Comparison of ENCODE assay signal across 32 cellular contexts in the genomic region with DNA sequence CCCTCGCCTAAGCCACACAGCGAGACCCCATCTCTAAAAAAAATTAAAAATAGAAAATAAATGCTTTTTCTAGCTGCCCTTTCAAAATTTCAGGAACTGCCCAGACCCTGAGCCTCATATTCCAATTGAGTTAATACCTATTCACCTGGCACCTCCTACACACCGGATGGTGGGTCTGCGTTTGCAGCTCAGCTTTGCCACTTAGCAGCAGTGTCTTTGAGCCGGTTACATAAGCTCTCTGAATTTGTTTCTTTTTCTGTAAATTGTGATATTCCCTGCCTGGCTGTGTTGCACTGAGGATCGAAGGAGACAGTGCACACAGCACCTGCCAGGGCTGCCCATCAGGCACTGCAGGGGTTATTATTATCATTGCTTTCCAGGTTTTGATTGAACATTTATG.
"Had no signal": no experiment of that assay in that cellular context is flagged by ENCODE, and none has a peak within 500 bp of the region (broad histone marks: within the 10 kb centered on the region; RNA-seq: fewer than 3 reads in every experiment).

No MANE protein-coding gene starts in this region.

- H3K36me3 Mint-ChIP-seq: activated naive CD8-positive, alpha-beta T cell had no signal

- H3K9me3 ChIP-seq: body of pancreas, esophagus squamous epithelium, gastroesophageal sphincter had no signal

- H3K4me3 ChIP-seq: body of pancreas, coronary artery, esophagus squamous epithelium, gastroesophageal sphincter had no signal

- ATAC-seq: activated CD4-positive, CD25-positive, alpha-beta regulatory T cell treated with anti-CD3 and anti-CD28 coated beads, Interleukin-2, amount 50 U/mL, for 24 hours; activated T-helper 17 cell treated with anti-CD3 and anti-CD28 coated beads, Interleukin-2, amount 50 U/mL, for 72 hours; body of pancreas; effector memory CD8-positive, alpha-beta T cell; gastroesophageal sphincter; T-helper 17 cell had no signal

- DNase-seq: activated B cell treated with CpG ODN at 0.5 μM for 24 hours; activated CD4-positive, alpha-beta memory T cell treated with anti-CD3 and anti-CD28 coated beads, Interleukin-2, amount 10 ng/mL, durations not matched to agents 7 days and 5 days; activated CD4-positive, alpha-beta T cell treated with anti-CD3 and anti-CD28 coated beads, Interleukin-2, amount 10 ng/mL, durations not matched to agents 24 days and 14 days; activated CD4-positive, alpha-beta T cell treated with anti-CD3 and anti-CD28 coated beads, Interleukin-2, amount 50 U/mL, for 4 hours; activated CD8-positive, alpha-beta memory T cell treated with anti-CD3 and anti-CD28 coated beads, Interleukin-2, amount 50 U/mL, for 48 hours; activated effector memory CD4-positive, alpha-beta T cell treated with Interleukin-2 at 50 U/mL for 16 hours; activated gamma-delta T cell treated with Interleukin-2 at 50 U/mL for 16 hours; activated naive CD4-positive, alpha-beta T cell treated with anti-CD3 and anti-CD28 coated beads, Interleukin-2, amount 50 U/mL, for 16 hours; activated naive CD4-positive, alpha-beta T cell treated with Interleukin-2 at 50 U/mL for 16 hours; activated T-cell treated with anti-CD3 and anti-CD28 coated beads for 4 hours; activated T-cell treated with anti-CD3 and anti-CD28 coated beads, Interleukin-2, amount 50 U/mL, for 24 hours; amniotic stem cell; aorta; body of pancreas; central memory CD4-positive, alpha-beta T cell; cerebellar nuclear complex; effector CD4-positive, alpha-beta T cell; effector memory CD8-positive, alpha-beta T cell; erythroblast; esophagus squamous epithelium; foreskin melanocyte; T-helper 1 cell; T-helper 17 cell; T1000; WERI-Rb-1 had no signal

- H3K27me3 ChIP-seq: body of pancreas, esophagus squamous epithelium, gastroesophageal sphincter had no signal

- H3K27ac ChIP-seq: body of pancreas, coronary artery, esophagus squamous epithelium, gastroesophageal sphincter, WERI-Rb-1 had no signal

- H3K4me3 Mint-ChIP-seq: activated B cell treated with CpG ODN at 0.5 μM for 24 hours; activated CD4-positive, alpha-beta memory T cell treated with anti-CD3 and anti-CD28 coated beads, Interleukin-2, amount 10 ng/mL, durations not matched to agents 7 days and 5 days; activated CD4-positive, alpha-beta T cell treated with anti-CD3 and anti-CD28 coated beads, Interleukin-2, amount 10 ng/mL, durations not matched to agents 24 days and 14 days; activated naive CD8-positive, alpha-beta T cell; activated T-cell treated with anti-CD3 and anti-CD28 coated beads, Interleukin-2, amount 50 U/mL, for 24 hours; activated T-helper 17 cell treated with anti-CD3 and anti-CD28 coated beads, Interleukin-2, amount 50 U/mL, for 72 hours; dendritic cell treated with granulocyte-macrophage colony-stimulating factor and Interleukin-4, amounts not matched to agents 40 ng/mL and 50 ng/mL, for 4 days; effector memory CD8-positive, alpha-beta T cell; T-helper 17 cell; T-helper 2 cell treated with Interferon-gamma antibody and Interleukin-4, amounts not matched to agents 5 μg/mL and 100 μg/mL, for 36 hours had no signal

- H3K4me1 Mint-ChIP-seq: activated B cell treated with CpG ODN at 0.5 μM for 24 hours; activated CD4-positive, alpha-beta memory T cell treated with anti-CD3 and anti-CD28 coated beads, Interleukin-2, amount 10 ng/mL, durations not matched to agents 7 days and 5 days; activated CD4-positive, alpha-beta T cell treated with anti-CD3 and anti-CD28 coated beads, Interleukin-2, amount 10 ng/mL, durations not matched to agents 24 days and 14 days; activated T-helper 17 cell treated with anti-CD3 and anti-CD28 coated beads, Interleukin-2, amount 50 U/mL, for 72 hours had no signal

- H3K4me1 ChIP-seq: body of pancreas, gastroesophageal sphincter had no signal

- H3K27ac Mint-ChIP-seq: activated B cell treated with CpG ODN at 0.5 μM for 24 hours; activated CD4-positive, alpha-beta memory T cell treated with anti-CD3 and anti-CD28 coated beads, Interleukin-2, amount 10 ng/mL, durations not matched to agents 7 days and 5 days; activated CD4-positive, alpha-beta T cell treated with anti-CD3 and anti-CD28 coated beads, Interleukin-2, amount 10 ng/mL, durations not matched to agents 24 days and 14 days; activated naive CD8-positive, alpha-beta T cell; activated T-cell treated with anti-CD3 and anti-CD28 coated beads, Interleukin-2, amount 50 U/mL, for 24 hours; activated T-helper 17 cell treated with anti-CD3 and anti-CD28 coated beads, Interleukin-2, amount 50 U/mL, for 72 hours; dendritic cell treated with granulocyte-macrophage colony-stimulating factor and Interleukin-4, amounts not matched to agents 40 ng/mL and 50 ng/mL, for 4 days; effector memory CD8-positive, alpha-beta T cell; T-helper 17 cell; T-helper 2 cell treated with Interferon-gamma antibody and Interleukin-4, amounts not matched to agents 5 μg/mL and 100 μg/mL, for 36 hours had no signal

- H3K9me3 Mint-ChIP-seq: activated B cell treated with CpG ODN at 0.5 μM for 24 hours; activated CD4-positive, alpha-beta memory T cell treated with anti-CD3 and anti-CD28 coated beads, Interleukin-2, amount 10 ng/mL, durations not matched to agents 7 days and 5 days; activated CD4-positive, alpha-beta T cell treated with anti-CD3 and anti-CD28 coated beads, Interleukin-2, amount 10 ng/mL, durations not matched to agents 24 days and 14 days; activated T-cell treated with anti-CD3 and anti-CD28 coated beads, Interleukin-2, amount 50 U/mL, for 24 hours; activated T-helper 17 cell treated with anti-CD3 and anti-CD28 coated beads, Interleukin-2, amount 50 U/mL, for 72 hours; dendritic cell treated with granulocyte-macrophage colony-stimulating factor and Interleukin-4, amounts not matched to agents 40 ng/mL and 50 ng/mL, for 4 days; effector memory CD8-positive, alpha-beta T cell; T-helper 2 cell treated with Interferon-gamma antibody and Interleukin-4, amounts not matched to agents 5 μg/mL and 100 μg/mL, for 36 hours had no signal
